ENCODE assay signal across 1 cellular context in genomic region chr17:48577330-48577945, GRCh38.
TF ChIP-seq lines count a peak whose summit lies in the region.

No MANE protein-coding gene starts in this region.

TF ChIP-seq in K562, 482 proteins besides CTCF, POLR2A, EP300 and RAD21 (continued from another document and continues in another):
- TF ChIP-seq SMARCA4 (IDR thresholded peaks at IDR 0.05) (no peak), ZNF224 (CRISPR knock-in tag; IDR thresholded peaks at IDR 0.05) (no peak), POLR2G (IDR thresholded peaks at IDR 0.05; ENCODE audit: low read depth, low read length) (peak; percentile 74), HNRNPUL1 (IDR thresholded peaks at IDR 0.05; ENCODE audit: low read length) (no peak), DMBX1 (CRISPR knock-in tag; IDR thresholded peaks at IDR 0.05; ENCODE audit: borderline replicate concordance) (no peak), NFATC3 (IDR thresholded peaks at IDR 0.05) (no peak), PML (IDR thresholded peaks at IDR 0.05; ENCODE audit: low read length) (no peak), CBX1 (IDR thresholded peaks at IDR 0.05; ENCODE audit: low read depth) (no peak), MXD1 (CRISPR knock-in tag; IDR thresholded peaks at IDR 0.05; ENCODE audit: borderline replicate concordance, poor library complexity, severe bottlenecking) (no peak), GTF2F1 (IDR thresholded peaks at IDR 0.05; ENCODE audit: low read depth, low read length) (no peak), C11orf30 (IDR thresholded peaks at IDR 0.05; ENCODE audit: low read depth) (no peak), POLR2AphosphoS5 (IDR thresholded peaks at IDR 0.05; ENCODE audit: control insufficient read depth, insufficient read depth, low read depth, low read length) (peak; percentile 57; the same call in 1 of the 2 replicates), TBP (optimal IDR thresholded peaks at IDR 0.05; ENCODE audit: low read depth, low read length) (peak; percentile 14), CEBPB (tag; IDR thresholded peaks at IDR 0.05) (no peak), ATF4 (CRISPR knock-in tag; IDR thresholded peaks at IDR 0.05) (no peak), ZNF3 (CRISPR knock-in tag; IDR thresholded peaks at IDR 0.05) (no peak), DIDO1 (tag; IDR thresholded peaks at IDR 0.05; ENCODE audit: low read depth) (no peak), ZNF395 (CRISPR knock-in tag; IDR thresholded peaks at IDR 0.05) (no peak), ZFP30 (CRISPR knock-in tag; IDR thresholded peaks at IDR 0.05; ENCODE audit: borderline replicate concordance) (no peak), TEAD1 (CRISPR knock-in tag; IDR thresholded peaks at IDR 0.05) (no peak), U2AF2 (optimal IDR thresholded peaks at IDR 0.05; ENCODE audit: low read depth, low read length) (no peak), MEF2A (IDR thresholded peaks at IDR 0.05; ENCODE audit: control insufficient read depth, low read depth, low read length) (no peak), TSHZ1 (CRISPR knock-in tag; IDR thresholded peaks at IDR 0.05) (no peak), NR0B1 (IDR thresholded peaks at IDR 0.05; ENCODE audit: partially characterized antibody) (no peak), ZNF780A (CRISPR knock-in tag; IDR thresholded peaks at IDR 0.05) (no peak), PHTF2 (CRISPR knock-in tag; IDR thresholded peaks at IDR 0.05) (no peak), TCF15 (CRISPR knock-in tag; IDR thresholded peaks at IDR 0.05) (no peak), ZNF354B (CRISPR knock-in tag; IDR thresholded peaks at IDR 0.05) (no peak), MTA3 (IDR thresholded peaks at IDR 0.05; ENCODE audit: borderline replicate concordance) (no peak), NBN (IDR thresholded peaks at IDR 0.05; ENCODE audit: low read depth) (no peak), GABPB1 (CRISPR knock-in tag; IDR thresholded peaks at IDR 0.05) (no peak)
- TF ChIP-seq, protein P1, sequence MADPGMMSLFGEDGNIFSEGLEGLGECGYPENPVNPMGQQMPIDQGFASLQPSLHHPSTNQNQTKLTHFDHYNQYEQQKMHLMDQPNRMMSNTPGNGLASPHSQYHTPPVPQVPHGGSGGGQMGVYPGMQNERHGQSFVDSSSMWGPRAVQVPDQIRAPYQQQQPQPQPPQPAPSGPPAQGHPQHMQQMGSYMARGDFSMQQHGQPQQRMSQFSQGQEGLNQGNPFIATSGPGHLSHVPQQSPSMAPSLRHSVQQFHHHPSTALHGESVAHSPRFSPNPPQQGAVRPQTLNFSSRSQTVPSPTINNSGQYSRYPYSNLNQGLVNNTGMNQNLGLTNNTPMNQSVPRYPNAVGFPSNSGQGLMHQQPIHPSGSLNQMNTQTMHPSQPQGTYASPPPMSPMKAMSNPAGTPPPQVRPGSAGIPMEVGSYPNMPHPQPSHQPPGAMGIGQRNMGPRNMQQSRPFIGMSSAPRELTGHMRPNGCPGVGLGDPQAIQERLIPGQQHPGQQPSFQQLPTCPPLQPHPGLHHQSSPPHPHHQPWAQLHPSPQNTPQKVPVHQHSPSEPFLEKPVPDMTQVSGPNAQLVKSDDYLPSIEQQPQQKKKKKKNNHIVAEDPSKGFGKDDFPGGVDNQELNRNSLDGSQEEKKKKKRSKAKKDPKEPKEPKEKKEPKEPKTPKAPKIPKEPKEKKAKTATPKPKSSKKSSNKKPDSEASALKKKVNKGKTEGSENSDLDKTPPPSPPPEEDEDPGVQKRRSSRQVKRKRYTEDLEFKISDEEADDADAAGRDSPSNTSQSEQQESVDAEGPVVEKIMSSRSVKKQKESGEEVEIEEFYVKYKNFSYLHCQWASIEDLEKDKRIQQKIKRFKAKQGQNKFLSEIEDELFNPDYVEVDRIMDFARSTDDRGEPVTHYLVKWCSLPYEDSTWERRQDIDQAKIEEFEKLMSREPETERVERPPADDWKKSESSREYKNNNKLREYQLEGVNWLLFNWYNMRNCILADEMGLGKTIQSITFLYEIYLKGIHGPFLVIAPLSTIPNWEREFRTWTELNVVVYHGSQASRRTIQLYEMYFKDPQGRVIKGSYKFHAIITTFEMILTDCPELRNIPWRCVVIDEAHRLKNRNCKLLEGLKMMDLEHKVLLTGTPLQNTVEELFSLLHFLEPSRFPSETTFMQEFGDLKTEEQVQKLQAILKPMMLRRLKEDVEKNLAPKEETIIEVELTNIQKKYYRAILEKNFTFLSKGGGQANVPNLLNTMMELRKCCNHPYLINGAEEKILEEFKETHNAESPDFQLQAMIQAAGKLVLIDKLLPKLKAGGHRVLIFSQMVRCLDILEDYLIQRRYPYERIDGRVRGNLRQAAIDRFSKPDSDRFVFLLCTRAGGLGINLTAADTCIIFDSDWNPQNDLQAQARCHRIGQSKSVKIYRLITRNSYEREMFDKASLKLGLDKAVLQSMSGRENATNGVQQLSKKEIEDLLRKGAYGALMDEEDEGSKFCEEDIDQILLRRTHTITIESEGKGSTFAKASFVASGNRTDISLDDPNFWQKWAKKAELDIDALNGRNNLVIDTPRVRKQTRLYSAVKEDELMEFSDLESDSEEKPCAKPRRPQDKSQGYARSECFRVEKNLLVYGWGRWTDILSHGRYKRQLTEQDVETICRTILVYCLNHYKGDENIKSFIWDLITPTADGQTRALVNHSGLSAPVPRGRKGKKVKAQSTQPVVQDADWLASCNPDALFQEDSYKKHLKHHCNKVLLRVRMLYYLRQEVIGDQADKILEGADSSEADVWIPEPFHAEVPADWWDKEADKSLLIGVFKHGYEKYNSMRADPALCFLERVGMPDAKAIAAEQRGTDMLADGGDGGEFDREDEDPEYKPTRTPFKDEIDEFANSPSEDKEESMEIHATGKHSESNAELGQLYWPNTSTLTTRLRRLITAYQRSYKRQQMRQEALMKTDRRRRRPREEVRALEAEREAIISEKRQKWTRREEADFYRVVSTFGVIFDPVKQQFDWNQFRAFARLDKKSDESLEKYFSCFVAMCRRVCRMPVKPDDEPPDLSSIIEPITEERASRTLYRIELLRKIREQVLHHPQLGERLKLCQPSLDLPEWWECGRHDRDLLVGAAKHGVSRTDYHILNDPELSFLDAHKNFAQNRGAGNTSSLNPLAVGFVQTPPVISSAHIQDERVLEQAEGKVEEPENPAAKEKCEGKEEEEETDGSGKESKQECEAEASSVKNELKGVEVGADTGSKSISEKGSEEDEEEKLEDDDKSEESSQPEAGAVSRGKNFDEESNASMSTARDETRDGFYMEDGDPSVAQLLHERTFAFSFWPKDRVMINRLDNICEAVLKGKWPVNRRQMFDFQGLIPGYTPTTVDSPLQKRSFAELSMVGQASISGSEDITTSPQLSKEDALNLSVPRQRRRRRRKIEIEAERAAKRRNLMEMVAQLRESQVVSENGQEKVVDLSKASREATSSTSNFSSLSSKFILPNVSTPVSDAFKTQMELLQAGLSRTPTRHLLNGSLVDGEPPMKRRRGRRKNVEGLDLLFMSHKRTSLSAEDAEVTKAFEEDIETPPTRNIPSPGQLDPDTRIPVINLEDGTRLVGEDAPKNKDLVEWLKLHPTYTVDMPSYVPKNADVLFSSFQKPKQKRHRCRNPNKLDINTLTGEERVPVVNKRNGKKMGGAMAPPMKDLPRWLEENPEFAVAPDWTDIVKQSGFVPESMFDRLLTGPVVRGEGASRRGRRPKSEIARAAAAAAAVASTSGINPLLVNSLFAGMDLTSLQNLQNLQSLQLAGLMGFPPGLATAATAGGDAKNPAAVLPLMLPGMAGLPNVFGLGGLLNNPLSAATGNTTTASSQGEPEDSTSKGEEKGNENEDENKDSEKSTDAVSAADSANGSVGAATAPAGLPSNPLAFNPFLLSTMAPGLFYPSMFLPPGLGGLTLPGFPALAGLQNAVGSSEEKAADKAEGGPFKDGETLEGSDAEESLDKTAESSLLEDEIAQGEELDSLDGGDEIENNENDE (IDR thresholded peaks at IDR 0.05; ENCODE audit: low read depth, low read length), result no peak
- TF ChIP-seq, protein P2, sequence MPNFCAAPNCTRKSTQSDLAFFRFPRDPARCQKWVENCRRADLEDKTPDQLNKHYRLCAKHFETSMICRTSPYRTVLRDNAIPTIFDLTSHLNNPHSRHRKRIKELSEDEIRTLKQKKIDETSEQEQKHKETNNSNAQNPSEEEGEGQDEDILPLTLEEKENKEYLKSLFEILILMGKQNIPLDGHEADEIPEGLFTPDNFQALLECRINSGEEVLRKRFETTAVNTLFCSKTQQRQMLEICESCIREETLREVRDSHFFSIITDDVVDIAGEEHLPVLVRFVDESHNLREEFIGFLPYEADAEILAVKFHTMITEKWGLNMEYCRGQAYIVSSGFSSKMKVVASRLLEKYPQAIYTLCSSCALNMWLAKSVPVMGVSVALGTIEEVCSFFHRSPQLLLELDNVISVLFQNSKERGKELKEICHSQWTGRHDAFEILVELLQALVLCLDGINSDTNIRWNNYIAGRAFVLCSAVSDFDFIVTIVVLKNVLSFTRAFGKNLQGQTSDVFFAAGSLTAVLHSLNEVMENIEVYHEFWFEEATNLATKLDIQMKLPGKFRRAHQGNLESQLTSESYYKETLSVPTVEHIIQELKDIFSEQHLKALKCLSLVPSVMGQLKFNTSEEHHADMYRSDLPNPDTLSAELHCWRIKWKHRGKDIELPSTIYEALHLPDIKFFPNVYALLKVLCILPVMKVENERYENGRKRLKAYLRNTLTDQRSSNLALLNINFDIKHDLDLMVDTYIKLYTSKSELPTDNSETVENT (CRISPR knock-in tag; IDR thresholded peaks at IDR 0.05), result no peak
- TF ChIP-seq, protein P3, sequence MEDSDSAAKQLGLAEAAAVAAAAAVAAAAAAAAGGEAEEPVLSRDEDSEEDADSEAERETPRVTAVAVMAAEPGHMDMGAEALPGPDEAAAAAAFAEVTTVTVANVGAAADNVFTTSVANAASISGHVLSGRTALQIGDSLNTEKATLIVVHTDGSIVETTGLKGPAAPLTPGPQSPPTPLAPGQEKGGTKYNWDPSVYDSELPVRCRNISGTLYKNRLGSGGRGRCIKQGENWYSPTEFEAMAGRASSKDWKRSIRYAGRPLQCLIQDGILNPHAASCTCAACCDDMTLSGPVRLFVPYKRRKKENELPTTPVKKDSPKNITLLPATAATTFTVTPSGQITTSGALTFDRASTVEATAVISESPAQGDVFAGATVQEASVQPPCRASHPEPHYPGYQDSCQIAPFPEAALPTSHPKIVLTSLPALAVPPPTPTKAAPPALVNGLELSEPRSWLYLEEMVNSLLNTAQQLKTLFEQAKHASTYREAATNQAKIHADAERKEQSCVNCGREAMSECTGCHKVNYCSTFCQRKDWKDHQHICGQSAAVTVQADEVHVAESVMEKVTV (CRISPR knock-in tag; IDR thresholded peaks at IDR 0.05), result no peak
